ENCODE assay signal across 8 cellular contexts in the genomic region with DNA sequence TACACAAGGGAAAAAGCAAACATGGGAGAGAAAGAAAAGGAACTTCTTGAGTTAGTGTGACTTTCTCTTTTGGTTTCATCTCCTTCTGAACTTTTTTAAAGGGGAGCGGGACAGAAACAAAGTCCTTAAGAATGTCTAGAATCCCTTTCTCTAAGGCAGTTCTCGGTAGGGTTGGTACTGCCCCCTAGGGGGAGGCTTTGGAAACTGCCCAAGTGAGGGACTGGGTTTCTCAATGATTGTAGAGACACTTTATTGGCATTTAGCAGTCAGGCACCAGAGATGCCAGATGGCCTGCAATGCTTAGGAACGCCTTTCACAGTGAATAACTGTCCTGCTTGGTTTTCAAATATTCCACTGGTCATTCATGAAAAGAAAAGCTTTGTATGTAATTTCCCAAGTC.
DNase-seq lines count a peak whose midpoint lies in the region; ATAC-seq and TF ChIP-seq lines count a peak whose summit lies in the region.

No MANE protein-coding gene starts in this region.

- H3K4me3 ChIP-seq in HAP-1: no peak overlapping the region
- H3K4me3 ChIP-seq in stomach: no peak overlapping the region

- H3K36me3 ChIP-seq in HAP-1 (replicated peaks) (no peaks in the 10 kb centered on the region), stomach (no peaks in the 10 kb centered on the region)

- H3K4me1 ChIP-seq in HAP-1 (no peaks in the 10 kb centered on the region), stomach (no peaks in the 10 kb centered on the region)

- no peak overlapping the region for H3K27ac ChIP-seq in stomach

- H3K4me3 Mint-ChIP-seq in activated CD4-positive, alpha-beta T cell treated with anti-CD3 and anti-CD28 coated beads for 36 hours: no peak overlapping the region

- H3K27ac Mint-ChIP-seq in activated CD4-positive, alpha-beta T cell treated with anti-CD3 and anti-CD28 coated beads for 36 hours: no peak overlapping the region

- H3K27me3 Mint-ChIP-seq in activated CD4-positive, alpha-beta T cell treated with anti-CD3 and anti-CD28 coated beads for 36 hours: peaks cover under 1% of the 10 kb centered on the region

- CTCF ChIA-PET in activated CD4-positive, alpha-beta T cell treated with anti-CD3 and anti-CD28 coated beads for 36 hours (lab: Charles Lee): interaction anchor here (0.6 to 0.7 kb wide), 2 partner anchors 12 to 40 kb away, joined by 3 read pairs; no protein-coding TSS in a partner anchor

- in situ Hi-C loops in HAP-1 (cut with MboI; ENCODE audit: low sequenced_read_pairs): no loop called here

- no peaks in the 10 kb centered on the region for H3K27me3 ChIP-seq in HAP-1 (ENCODE audit: low read depth)
- H3K27me3 ChIP-seq in stomach: no peaks in the 10 kb centered on the region

- TF ChIP-seq POLR2A in erythroblast (IDR thresholded peaks at IDR 0.05; ENCODE audit: low read length) (no peak), stomach (IDR thresholded peaks at IDR 0.05) (no peak)

- no peaks in the 10 kb centered on the region for H3K9me3 Mint-ChIP-seq in activated CD4-positive, alpha-beta T cell treated with anti-CD3 and anti-CD28 coated beads for 36 hours (ENCODE audit: low read depth)

- no peak for ATAC-seq in activated CD4-positive, alpha-beta T cell treated with anti-CD3 and anti-CD28 coated beads for 36 hours

- POLR2A ChIA-PET in activated CD4-positive, alpha-beta T cell treated with anti-CD3 and anti-CD28 coated beads for 36 hours (lab: Charles Lee): no interaction called here

- WGBS in stomach, 5 donors: 33 to 43% (median 39%) methylated on average over 3 of the region's 3 CpGs

- no peaks in the 10 kb centered on the region for H3K36me3 Mint-ChIP-seq in activated CD4-positive, alpha-beta T cell treated with anti-CD3 and anti-CD28 coated beads for 36 hours (ENCODE audit: low read depth)

- no peaks in the 10 kb centered on the region for H3K4me1 Mint-ChIP-seq in activated CD4-positive, alpha-beta T cell treated with anti-CD3 and anti-CD28 coated beads for 36 hours

- DNase-seq in activated CD4-positive, alpha-beta T cell treated with anti-CD3 and anti-CD28 coated beads for 36 hours: peak; percentile 61
- no peak for DNase-seq in activated CD4-positive, alpha-beta T cell treated with anti-CD3 and anti-CD28 coated beads for 4 hours
- DNase-seq in HAP-1 (ENCODE audit: low spot score in 2 of 2) (peak; percentile 14 to 69), NCI-H748 treated with DMSO at 0.1 percent for 48 hours (lab: John Stamatoyannopoulos, UW) (peak; percentile 15), erythroblast (lab: John Stamatoyannopoulos, UW) (peak; percentile 21 to 50), stomach (peak; percentile 31), T-helper 9 cell (no peak), GM19238 (ENCODE audit: insufficient read length, low spot score) (no peak)

- no peak for TF ChIP-seq EP300 in stomach (IDR thresholded peaks at IDR 0.05)

- TF ChIP-seq CTCF in stomach (IDR thresholded peaks at IDR 0.05): peak in 2 of 7 experiments; percentile 11 to 35

- no peaks in the 10 kb centered on the region; the same call in 1 of the 2 replicates for H3K9me3 ChIP-seq in HAP-1
- H3K9me3 ChIP-seq in stomach: no peaks in the 10 kb centered on the region

- intact Hi-C loops in activated CD4-positive, alpha-beta T cell treated with anti-CD3 and anti-CD28 coated beads for 36 hours (cut with DNase I, micrococcal nuclease): loop anchor here in 1 of 2 experiments (2.0 kb wide), 1 partner anchor 806 kb away; no protein-coding TSS in a partner anchor
- intact Hi-C loops in stomach (cut with DNase I; ENCODE audit: low total_unique reads): no loop called here

Comparison
In these comparisons a context has a peak if more than half of its experiments do, and no peak if none do; other contexts are left out.
1. DNase-seq: peak in activated CD4-positive, alpha-beta T cell treated with anti-CD3 and anti-CD28 coated beads for 36 hours (single experiment), HAP-1 (2 of 2), NCI-H748 treated with DMSO at 0.1 percent for 48 hours (single experiment), erythroblast (2 of 2) and stomach (single experiment); none in activated CD4-positive, alpha-beta T cell treated with anti-CD3 and anti-CD28 coated beads for 4 hours (0 of 2), T-helper 9 cell (single experiment) and GM19238 (single experiment).